In genomic region chr5:65556718-65557117, GRCh38 we compare ENCODE assay signal across 29 cellular contexts.
"Had no signal": no experiment of that assay in that cellular context is flagged by ENCODE, and none has a peak within 500 bp of the region (broad histone marks: within the 10 kb centered on the region; RNA-seq: fewer than 3 reads in every experiment).

No MANE protein-coding gene starts in this region.

- H3K27ac Mint-ChIP-seq: activated B cell treated with CpG ODN at 0.5 μM for 24 hours; T-helper 1 cell treated with Interleukin-12 subunit alpha and Interleukin-12 subunit beta and Interleukin-4 antibody, amounts not matched to agents 30 μg/mL and 1 μg/mL, for 36 hours had no signal

- H3K27me3 Mint-ChIP-seq: activated B cell treated with CpG ODN at 0.5 μM for 24 hours; activated CD4-positive, alpha-beta memory T cell treated with anti-CD3 and anti-CD28 coated beads, Interleukin-2, amount 10 ng/mL, durations not matched to agents 7 days and 5 days had no signal

- H3K9me3 ChIP-seq: ascending aorta, body of pancreas, SJSA1 had no signal

- H3K36me3 ChIP-seq: ascending aorta had no signal

- H3K9me3 Mint-ChIP-seq: activated B cell treated with CpG ODN at 0.5 μM for 24 hours; activated CD4-positive, alpha-beta memory T cell treated with anti-CD3 and anti-CD28 coated beads, Interleukin-2, amount 10 ng/mL, durations not matched to agents 7 days and 5 days; T-helper 1 cell treated with Interleukin-12 subunit alpha and Interleukin-12 subunit beta and Interleukin-4 antibody, amounts not matched to agents 30 μg/mL and 1 μg/mL, for 36 hours had no signal

- DNase-seq: activated B cell treated with CpG ODN at 0.5 μM for 24 hours; activated CD4-positive, alpha-beta memory T cell treated with anti-CD3 and anti-CD28 coated beads, Interleukin-2, amount 10 ng/mL, durations not matched to agents 7 days and 5 days; activated CD4-positive, alpha-beta T cell treated with anti-CD3 and anti-CD28 coated beads for 1 hour; activated CD4-positive, alpha-beta T cell treated with anti-CD3 and anti-CD28 coated beads, Interleukin-2, amount 50 U/mL, for 1 hour; activated naive CD4-positive, alpha-beta T cell treated with anti-CD3 and anti-CD28 coated beads, Interleukin-2, amount 50 U/mL, for 16 hours; activated T-cell treated with anti-CD3 and anti-CD28 coated beads for 4 hours; amniotic stem cell; body of pancreas; central memory CD4-positive, alpha-beta T cell; cortex of kidney; Karpas-422; MV-4-11; NCI-H1092 treated with DMSO at 0.1 percent for 48 hours; NCI-H1417 treated with DMSO at 0.1 percent for 48 hours; NCI-H1694; NCI-H2029; NCI-H2107; NCI-H2171 treated with DMSO at 0.1 percent for 48 hours; NCI-H226; NCI-H526; NCI-H82; OCI-M1; RPMI8226 had no signal

- H3K4me3 Mint-ChIP-seq: activated B cell treated with CpG ODN at 0.5 μM for 24 hours; activated CD4-positive, alpha-beta memory T cell treated with anti-CD3 and anti-CD28 coated beads, Interleukin-2, amount 10 ng/mL, durations not matched to agents 7 days and 5 days; T-helper 1 cell treated with Interleukin-12 subunit alpha and Interleukin-12 subunit beta and Interleukin-4 antibody, amounts not matched to agents 30 μg/mL and 1 μg/mL, for 36 hours had no signal

- H3K27me3 ChIP-seq: ascending aorta, body of pancreas, SJSA1 had no signal

- H3K4me1 ChIP-seq: ascending aorta, body of pancreas had no signal

- H3K27ac ChIP-seq: ascending aorta, body of pancreas, SJSA1 had no signal

- ATAC-seq: body of pancreas, Panc1, Right ventricle myocardium inferior, SK-N-SH treated with all-trans-retinoic acid at 6 μM for 48 hours had no signal

- H3K4me3 ChIP-seq: ascending aorta, body of pancreas, SJSA1 had no signal
